In the genomic region with DNA sequence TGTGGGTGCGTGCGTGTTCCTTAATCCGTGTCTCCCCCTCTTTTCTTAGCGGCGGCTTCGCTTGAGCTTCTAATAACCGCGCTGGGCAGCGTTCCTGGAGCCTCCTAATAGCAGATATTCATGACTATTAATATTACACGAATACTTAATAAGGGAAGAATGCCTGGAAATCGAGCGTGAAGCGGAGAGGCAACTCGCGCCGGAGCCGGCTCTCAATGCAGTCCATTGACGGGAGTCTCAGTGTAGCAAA, we compare ENCODE assay signal across 9 cellular contexts. TPM values are rescaled to one million over a fixed set of nuclear protein-coding genes. Genes with fewer than 3 reads are reported as not detected.
A peak's percentile ranks its signal among the peaks of the same experiment; 100 is the strongest.
DNase-seq lines count a peak whose midpoint lies in the region; ATAC-seq and TF ChIP-seq lines count a peak whose summit lies in the region.
"Had no signal": no experiment of that assay in that cellular context is flagged by ENCODE, and none has a peak within 500 bp of the region (broad histone marks: within the 10 kb centered on the region; RNA-seq: fewer than 3 reads in every experiment).

No MANE protein-coding gene starts in this region.

- peaks cover 29% of the 10 kb centered on the region for H3K9me3 Mint-ChIP-seq in CD8-positive, alpha-beta T cell
- peaks cover 13% of the 10 kb centered on the region for H3K9me3 Mint-ChIP-seq in memory B cell

- H3K27ac ChIP-seq in CD8-positive, alpha-beta T cell (ENCODE audit: low read depth, low read length), result no peak overlapping the region
- H3K27ac ChIP-seq in brain microvascular endothelial cell (no peak overlapping the region), vagina (peak overlapping the region; percentile 83)

- peaks cover 38% of the 10 kb centered on the region for H3K4me1 Mint-ChIP-seq in CD8-positive, alpha-beta T cell (ENCODE audit: low read depth)
- H3K4me1 Mint-ChIP-seq in memory B cell, result peaks cover 14% of the 10 kb centered on the region

- H3K27me3 Mint-ChIP-seq in CD8-positive, alpha-beta T cell (ENCODE audit: low read depth), result peaks cover 81% of the 10 kb centered on the region
- H3K27me3 Mint-ChIP-seq in memory B cell, result peaks cover 34% of the 10 kb centered on the region

- no peaks in the 10 kb centered on the region for H3K36me3 ChIP-seq in CD8-positive, alpha-beta T cell (ENCODE audit: insufficient read depth, low read length)
- H3K36me3 ChIP-seq in brain microvascular endothelial cell (replicated peaks) (no peaks in the 10 kb centered on the region), vagina (no peaks in the 10 kb centered on the region)

- POLR2A ChIA-PET in CD8-positive, alpha-beta T cell (lab: Charles Lee), result interaction anchor here (0.6 kb wide), 1 partner anchor 426 kb away, joined by 3 read pairs; the partner anchor contains the start of gene MAK

- ATAC-seq in CD8-positive, alpha-beta T cell, result peak; percentile 3
- ATAC-seq in HG02885 (IDR thresholded peaks at IDR 0.05; ENCODE audit: poor library complexity, unreplicated experiment) (peak; percentile 3), memory B cell (ENCODE audit: low read depth) (no peak)

- H3K4me3 Mint-ChIP-seq in CD8-positive, alpha-beta T cell, result peak overlapping the region; percentile 88
- peak overlapping the region; percentile 94 for H3K4me3 Mint-ChIP-seq in memory B cell

- peaks cover 32% of the 10 kb centered on the region for H3K4me1 ChIP-seq in CD8-positive, alpha-beta T cell (ENCODE audit: insufficient read depth, low read length)
- peaks cover 40% of the 10 kb centered on the region for H3K4me1 ChIP-seq in vagina

- H3K4me3 ChIP-seq in CD8-positive, alpha-beta T cell (ENCODE audit: low read depth, low read length), result peak overlapping the region; percentile 88
- H3K4me3 ChIP-seq in brain microvascular endothelial cell (ENCODE audit: low read depth, low read length), result peak overlapping the region; percentile 66
- H3K4me3 ChIP-seq in vagina, result peak overlapping the region; percentile 54 to 81

- H3K27me3 ChIP-seq in CD8-positive, alpha-beta T cell (ENCODE audit: insufficient read depth, low read length), result peaks cover 61% of the 10 kb centered on the region
- H3K27me3 ChIP-seq in brain microvascular endothelial cell (replicated peaks) (peaks cover 64% of the 10 kb centered on the region), vagina (peaks cover 15% of the 10 kb centered on the region)

- in situ Hi-C loops in brain microvascular endothelial cell (cut with HindIII; ENCODE audit: low pct_ligation_motif_present, low sequenced_read_pairs), result no loop called here

- peaks cover 7% of the 10 kb centered on the region for H3K9me3 ChIP-seq in CD8-positive, alpha-beta T cell (ENCODE audit: low read length)
- no peaks in the 10 kb centered on the region for H3K9me3 ChIP-seq in vagina

- CTCF ChIA-PET in CD8-positive, alpha-beta T cell (lab: Charles Lee), result no interaction called here

- peak in 1 of 2 donors; percentile 7 for TF ChIP-seq POLR2A in vagina (IDR thresholded peaks at IDR 0.05)

- intact Hi-C loops in CD8-positive, alpha-beta T cell (cut with DNase I, micrococcal nuclease), result loop anchor here in 1 of 2 experiments (5.0 kb wide), 2 partner anchors 425 to 1975 kb away; partner anchors contain the start of genes MAK and SLC35B3
- intact Hi-C loops in vagina (cut with DNase I), result no loop called here

- peak overlapping the region; percentile 32 for H3K27ac Mint-ChIP-seq in CD8-positive, alpha-beta T cell
- peak overlapping the region; percentile 91 for H3K27ac Mint-ChIP-seq in memory B cell

- DNase-seq in CD8-positive, alpha-beta T cell, result no peak
- DNase-seq in brain microvascular endothelial cell (no peak), memory B cell (ENCODE audit: low spot score in 2 of 2) (peak in 1 of 2 donors; percentile 40), vagina (ENCODE audit: extremely low spot score in 2 of 2) (no peak), NK-92 (lab: John Stamatoyannopoulos, UW; ENCODE audit: unreplicated experiment) (no peak), DMS153 treated with DMSO at 0.1 percent for 48 hours (lab: John Stamatoyannopoulos, UW; ENCODE audit: unreplicated experiment) (no peak), NCI-H2107 treated with DMSO at 0.1 percent for 48 hours (lab: John Stamatoyannopoulos, UW; ENCODE audit: unreplicated experiment) (no peak)

- no peak for TF ChIP-seq CTCF in CD8-positive, alpha-beta T cell (IDR thresholded peaks at IDR 0.05)
- TF ChIP-seq CTCF in brain microvascular endothelial cell (IDR thresholded peaks at IDR 0.05; ENCODE audit: low read depth, low read length, missing control alignments) (no peak), vagina (IDR thresholded peaks at IDR 0.05) (no peak)

- H3K36me3 Mint-ChIP-seq in CD8-positive, alpha-beta T cell, result peaks cover 10% of the 10 kb centered on the region
- peaks cover 15% of the 10 kb centered on the region for H3K36me3 Mint-ChIP-seq in memory B cell

RNA-seq across cellular contexts. Expression of gene TFAP2A, which starts 3.0 kb away (rescaled TPM):
- total RNA-seq in CD8-positive, alpha-beta T cell, result under 1 TPM in 1 of 2 experiments, not detected in 1; 0.24 TPM
- total RNA-seq in vagina, result 19.4 TPM
- total RNA-seq: lung microvascular endothelial cell had no signal

Comparison
In these comparisons a context has a peak if more than half of its experiments do, and no peak if none do; other contexts are left out.
1. RNA of gene TFAP2A, which starts 3.0 kb away (total RNA-seq): 19.4 TPM in vagina (single experiment); 0.24 TPM in CD8-positive, alpha-beta T cell; every median in the first group is over 10 times any median in the second.
2. Peak in every context shown above with its lines, with median percentiles within 50 percentile points of each other: H3K4me3 ChIP-seq.